Comparison of ENCODE assay signal across 18 cellular contexts in the genomic region with DNA sequence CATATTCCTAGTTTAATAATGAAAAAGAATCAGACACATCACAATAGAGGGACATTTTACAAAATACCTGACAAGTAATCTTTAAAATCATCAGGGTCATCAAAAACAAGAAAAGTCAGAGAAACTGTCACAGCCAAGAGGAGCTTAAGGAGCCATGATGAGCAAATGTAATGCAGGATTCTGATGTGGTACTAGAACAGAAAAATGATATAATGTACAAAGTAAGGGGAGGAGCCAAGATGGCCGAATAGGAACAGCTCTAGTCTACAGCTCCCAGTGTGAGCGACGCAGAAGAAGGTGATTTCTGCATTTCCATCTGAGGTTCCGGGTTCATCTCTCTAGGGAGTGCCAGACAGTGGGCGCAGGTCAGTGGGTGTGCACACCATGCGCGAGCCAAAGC.
DNase-seq lines count a peak whose midpoint lies in the region; ATAC-seq and TF ChIP-seq lines count a peak whose summit lies in the region.
"Had no signal": no experiment of that assay in that cellular context is flagged by ENCODE, and none has a peak within 500 bp of the region (broad histone marks: within the 10 kb centered on the region; RNA-seq: fewer than 3 reads in every experiment).

No MANE protein-coding gene starts in this region.

- no peaks in the 10 kb centered on the region for H3K27me3 Mint-ChIP-seq in WTC11 (ENCODE audit: low read depth)
- no peaks in the 10 kb centered on the region for H3K27me3 Mint-ChIP-seq in type B pancreatic cell
- H3K27me3 Mint-ChIP-seq: B cell; CD4-positive, alpha-beta T cell had no signal

- no peaks in the 10 kb centered on the region for H3K27me3 ChIP-seq in H7 (ENCODE audit: control insufficient read depth, insufficient read depth, low read length)
- H3K27me3 ChIP-seq in iPS-15b (ENCODE audit: control insufficient read depth, insufficient read depth, low read length): no peaks in the 10 kb centered on the region
- no peaks in the 10 kb centered on the region for H3K27me3 ChIP-seq in SJCRH30
- H3K27me3 ChIP-seq: SJSA1 had no signal

- TF ChIP-seq CTCF in WTC11 (IDR thresholded peaks at IDR 0.05) (no peak), type B pancreatic cell (conservative IDR thresholded peaks at IDR 0.05) (no peak)

- H3K27ac Mint-ChIP-seq in WTC11: peak overlapping the region; percentile 70; the same call in 1 of the 2 replicates
- H3K27ac Mint-ChIP-seq in type B pancreatic cell: peak overlapping the region; percentile 84
- H3K27ac Mint-ChIP-seq: B cell; CD4-positive, alpha-beta T cell; HFFc6 had no signal

- no peak for ATAC-seq in WTC11
- no peak for ATAC-seq in GM21786 (IDR thresholded peaks at IDR 0.05; ENCODE audit: unreplicated experiment)

- H3K4me3 ChIP-seq in H7 (ENCODE audit: insufficient read depth, low read depth, low read length): peak overlapping the region; percentile 28
- H3K4me3 ChIP-seq in iPS-15b (ENCODE audit: low read depth, low read length): peak overlapping the region; percentile 26
- H3K4me3 ChIP-seq in SJCRH30: no peak overlapping the region
- H3K4me3 ChIP-seq: GM23248, PC-9, SJSA1 had no signal

- H3K27ac ChIP-seq in SJCRH30: no peak overlapping the region
- H3K27ac ChIP-seq: GM23248, PC-9, SJSA1 had no signal

- H3K4me1 ChIP-seq in iPS-15b (ENCODE audit: control insufficient read depth, insufficient read depth, low read length) (no peaks in the 10 kb centered on the region), SJCRH30 (no peaks in the 10 kb centered on the region)
- H3K4me1 ChIP-seq: SJSA1 had no signal

- H3K4me3 Mint-ChIP-seq in WTC11: peak overlapping the region; percentile 71
- peak overlapping the region; percentile 74 for H3K4me3 Mint-ChIP-seq in type B pancreatic cell
- H3K4me3 Mint-ChIP-seq: B cell; CD4-positive, alpha-beta T cell; HFFc6 had no signal

- H3K36me3 Mint-ChIP-seq in WTC11 (no peaks in the 10 kb centered on the region; the same call in 1 of the 2 replicates), type B pancreatic cell (no peaks in the 10 kb centered on the region)

- no peaks in the 10 kb centered on the region for H3K9me3 ChIP-seq in iPS-15b (ENCODE audit: control insufficient read depth, insufficient read depth, low read length)
- no peaks in the 10 kb centered on the region for H3K9me3 ChIP-seq in SJCRH30 (replicated peaks)
- H3K9me3 ChIP-seq: SJSA1 had no signal

- H3K9ac ChIP-seq in iPS-15b (ENCODE audit: low read depth, low read length): no peak overlapping the region
- H3K9ac ChIP-seq: GM23248 had no signal

- CTCF ChIA-PET in WTC11 (lab: Charles Lee): no interaction called here

- H3K36me3 ChIP-seq in H7 (replicated peaks; ENCODE audit: control insufficient read depth, insufficient read depth, low read length): no peaks in the 10 kb centered on the region
- H3K36me3 ChIP-seq in iPS-15b (ENCODE audit: control insufficient read depth, insufficient read depth, low read length): no peaks in the 10 kb centered on the region
- H3K36me3 ChIP-seq in SJCRH30: no peaks in the 10 kb centered on the region
- H3K36me3 ChIP-seq: SJSA1 had no signal

- DNase-seq in H7 (no peak), WTC11 (ENCODE audit: low spot score) (no peak), type B pancreatic cell (ENCODE audit: extremely low spot score, unreplicated experiment) (no peak), EL (no peak), SJCRH30 (no peak)
- DNase-seq: CD4-positive, alpha-beta T cell; GM23248; HFFc6; IMR-90; NCI-H2029; NCI-H2171; NCI-H446; NCI-H774; PC-9 had no signal

- H3K4me1 Mint-ChIP-seq in WTC11 (peaks cover 10% of the 10 kb centered on the region), type B pancreatic cell (ENCODE audit: unreplicated experiment) (no peaks in the 10 kb centered on the region)
- H3K4me1 Mint-ChIP-seq: B cell had no signal

- POLR2A ChIA-PET in WTC11 (lab: Charles Lee): no interaction called here

- H3K9me3 Mint-ChIP-seq in WTC11 (0 out of 2 replicates have a peak, but pooled peaks cover 6% of the 10 kb centered on the region), type B pancreatic cell (peaks cover 5% of the 10 kb centered on the region)

TF ChIP-seq in WTC11, 78 proteins besides CTCF, POLR2A, EP300 and RAD21:
- TF ChIP-seq NR3C1 (CRISPR knock-in tag; conservative IDR thresholded peaks at IDR 0.05; ENCODE audit: low read depth) (no peak), OVOL2 (CRISPR knock-in tag; IDR thresholded peaks at IDR 0.05; ENCODE audit: borderline replicate concordance) (no peak), ZNF671 (CRISPR knock-in tag; IDR thresholded peaks at IDR 0.05) (no peak), ETV6 (CRISPR knock-in tag; IDR thresholded peaks at IDR 0.05) (no peak), GABPB1 (CRISPR knock-in tag; IDR thresholded peaks at IDR 0.05) (no peak)
- TF ChIP-seq, protein P1, sequence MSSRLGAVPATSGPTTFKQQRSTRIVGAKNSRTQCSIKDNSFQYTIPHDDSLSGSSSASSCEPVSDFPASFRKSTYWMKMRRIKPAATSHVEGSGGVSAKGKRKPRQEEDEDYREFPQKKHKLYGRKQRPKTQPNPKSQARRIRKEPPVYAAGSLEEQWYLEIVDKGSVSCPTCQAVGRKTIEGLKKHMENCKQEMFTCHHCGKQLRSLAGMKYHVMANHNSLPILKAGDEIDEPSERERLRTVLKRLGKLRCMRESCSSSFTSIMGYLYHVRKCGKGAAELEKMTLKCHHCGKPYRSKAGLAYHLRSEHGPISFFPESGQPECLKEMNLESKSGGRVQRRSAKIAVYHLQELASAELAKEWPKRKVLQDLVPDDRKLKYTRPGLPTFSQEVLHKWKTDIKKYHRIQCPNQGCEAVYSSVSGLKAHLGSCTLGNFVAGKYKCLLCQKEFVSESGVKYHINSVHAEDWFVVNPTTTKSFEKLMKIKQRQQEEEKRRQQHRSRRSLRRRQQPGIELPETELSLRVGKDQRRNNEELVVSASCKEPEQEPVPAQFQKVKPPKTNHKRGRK (CRISPR knock-in tag; IDR thresholded peaks at IDR 0.05; ENCODE audit: borderline replicate concordance): no peak
- TF ChIP-seq, protein P2, sequence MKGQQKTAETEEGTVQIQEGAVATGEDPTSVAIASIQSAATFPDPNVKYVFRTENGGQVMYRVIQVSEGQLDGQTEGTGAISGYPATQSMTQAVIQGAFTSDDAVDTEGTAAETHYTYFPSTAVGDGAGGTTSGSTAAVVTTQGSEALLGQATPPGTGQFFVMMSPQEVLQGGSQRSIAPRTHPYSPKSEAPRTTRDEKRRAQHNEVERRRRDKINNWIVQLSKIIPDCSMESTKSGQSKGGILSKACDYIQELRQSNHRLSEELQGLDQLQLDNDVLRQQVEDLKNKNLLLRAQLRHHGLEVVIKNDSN (CRISPR knock-in tag; IDR thresholded peaks at IDR 0.05): no peak
- TF ChIP-seq, protein P3, sequence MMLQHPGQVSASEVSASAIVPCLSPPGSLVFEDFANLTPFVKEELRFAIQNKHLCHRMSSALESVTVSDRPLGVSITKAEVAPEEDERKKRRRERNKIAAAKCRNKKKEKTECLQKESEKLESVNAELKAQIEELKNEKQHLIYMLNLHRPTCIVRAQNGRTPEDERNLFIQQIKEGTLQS (CRISPR knock-in tag; conservative IDR thresholded peaks at IDR 0.05): no peak
- TF ChIP-seq, protein P4, sequence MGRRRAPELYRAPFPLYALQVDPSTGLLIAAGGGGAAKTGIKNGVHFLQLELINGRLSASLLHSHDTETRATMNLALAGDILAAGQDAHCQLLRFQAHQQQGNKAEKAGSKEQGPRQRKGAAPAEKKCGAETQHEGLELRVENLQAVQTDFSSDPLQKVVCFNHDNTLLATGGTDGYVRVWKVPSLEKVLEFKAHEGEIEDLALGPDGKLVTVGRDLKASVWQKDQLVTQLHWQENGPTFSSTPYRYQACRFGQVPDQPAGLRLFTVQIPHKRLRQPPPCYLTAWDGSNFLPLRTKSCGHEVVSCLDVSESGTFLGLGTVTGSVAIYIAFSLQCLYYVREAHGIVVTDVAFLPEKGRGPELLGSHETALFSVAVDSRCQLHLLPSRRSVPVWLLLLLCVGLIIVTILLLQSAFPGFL (CRISPR knock-in tag; IDR thresholded peaks at IDR 0.05; ENCODE audit: borderline replicate concordance): no peak
- TF ChIP-seq, protein P5, sequence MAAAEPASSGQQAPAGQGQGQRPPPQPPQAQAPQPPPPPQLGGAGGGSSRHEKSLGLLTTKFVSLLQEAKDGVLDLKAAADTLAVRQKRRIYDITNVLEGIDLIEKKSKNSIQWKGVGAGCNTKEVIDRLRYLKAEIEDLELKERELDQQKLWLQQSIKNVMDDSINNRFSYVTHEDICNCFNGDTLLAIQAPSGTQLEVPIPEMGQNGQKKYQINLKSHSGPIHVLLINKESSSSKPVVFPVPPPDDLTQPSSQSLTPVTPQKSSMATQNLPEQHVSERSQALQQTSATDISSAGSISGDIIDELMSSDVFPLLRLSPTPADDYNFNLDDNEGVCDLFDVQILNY (CRISPR knock-in tag; IDR thresholded peaks at IDR 0.05): no peak
